8 cellular contexts compared by ENCODE assay signal in genomic region chr2:183124957-183125255, GRCh38. TPM values are rescaled to one million over a fixed set of nuclear protein-coding genes. Genes with fewer than 3 reads are reported as not detected.
DNase-seq lines count a peak whose midpoint lies in the region; TF ChIP-seq lines count a peak whose summit lies in the region.

No MANE protein-coding gene starts in this region.

- no peaks in the 10 kb centered on the region for H3K9me3 ChIP-seq in left ventricle myocardium inferior (replicated peaks)
- H3K9me3 ChIP-seq in uterus: no peaks in the 10 kb centered on the region

- peaks cover 11% of the 10 kb centered on the region for H3K36me3 ChIP-seq in left ventricle myocardium inferior
- H3K36me3 ChIP-seq in brain microvascular endothelial cell (replicated peaks): no peaks in the 10 kb centered on the region
- H3K36me3 ChIP-seq in mesendoderm (ENCODE audit: control insufficient read depth, insufficient read depth, low read length): no peaks in the 10 kb centered on the region
- no peaks in the 10 kb centered on the region for H3K36me3 ChIP-seq in uterus

- H3K9ac ChIP-seq in mesendoderm (ENCODE audit: low read length): peak overlapping the region; percentile 86

- peaks cover 34% of the 10 kb centered on the region for H3K79me2 ChIP-seq in mesendoderm (ENCODE audit: control insufficient read depth, insufficient read depth, low read length)

- H3K4me2 ChIP-seq in mesendoderm (ENCODE audit: low read length): peak overlapping the region; percentile 64

- in situ Hi-C loops in brain microvascular endothelial cell (cut with HindIII; ENCODE audit: low pct_ligation_motif_present, low sequenced_read_pairs): no loop called here

- intact Hi-C loops in left ventricle myocardium inferior (cut with micrococcal nuclease) (no loop called here), cardiac septum (cut with DNase I) (loop anchor here (1.0 to 5.0 kb wide), 2 partner anchors 48 to 87 kb away; partner anchors contain the start of genes DUSP19 and NCKAP1), uterus (cut with DNase I; ENCODE audit: low total_unique reads) (no loop called here)

- no peak overlapping the region for H2BK120ac ChIP-seq in mesendoderm (ENCODE audit: low read depth, low read length)

- TF ChIP-seq POLR2A in uterus (IDR thresholded peaks at IDR 0.05): no peak

- no peak overlapping the region for H2BK5ac ChIP-seq in mesendoderm (ENCODE audit: low read length)

- H3K4ac ChIP-seq in mesendoderm (ENCODE audit: low read depth, low read length): no peak overlapping the region

- H4K5ac ChIP-seq in mesendoderm (ENCODE audit: low read length): no peak overlapping the region

- TF ChIP-seq CTCF in left ventricle myocardium inferior (IDR thresholded peaks at IDR 0.05; ENCODE audit: borderline replicate concordance) (no peak), brain microvascular endothelial cell (IDR thresholded peaks at IDR 0.05; ENCODE audit: low read depth, low read length, missing control alignments) (no peak), uterus (IDR thresholded peaks at IDR 0.05) (no peak)

- no peak overlapping the region for H3K23ac ChIP-seq in mesendoderm (ENCODE audit: low read length)

- no peak overlapping the region for H3K18ac ChIP-seq in mesendoderm (ENCODE audit: low read length)

- WGBS in mesendoderm (ENCODE audit: extremely low coverage, insufficient coverage, low lambda C conversion rate): no CpG with 5 or more reads among the region's 10 CpGs

- peaks cover 24% of the 10 kb centered on the region for H3K4me1 ChIP-seq in left ventricle myocardium inferior
- H3K4me1 ChIP-seq in mesendoderm (ENCODE audit: control insufficient read depth, low read depth, low read length): peaks cover 2% of the 10 kb centered on the region
- H3K4me1 ChIP-seq in uterus: no peaks in the 10 kb centered on the region

- H2BK15ac ChIP-seq in mesendoderm (replicated peaks; ENCODE audit: low read depth): no peak overlapping the region

- peak overlapping the region; percentile 87 for H3K4me3 ChIP-seq in left ventricle myocardium inferior
- H3K4me3 ChIP-seq in brain microvascular endothelial cell (ENCODE audit: low read depth, low read length): peak overlapping the region; percentile 88
- H3K4me3 ChIP-seq in mesendoderm (ENCODE audit: low read length): peak overlapping the region; percentile 76
- peak overlapping the region; percentile 77 to 79 for H3K4me3 ChIP-seq in uterus

- H2AK5ac ChIP-seq in mesendoderm (ENCODE audit: low read length): no peak overlapping the region

- H3K79me1 ChIP-seq in mesendoderm (ENCODE audit: low read length): no peaks in the 10 kb centered on the region

- DNase-seq in left ventricle myocardium inferior (no peak), cardiac septum (ENCODE audit: low spot score) (no peak), brain microvascular endothelial cell (no peak), mesendoderm (no peak), uterus (no peak), NCI-H187 (lab: John Stamatoyannopoulos, UW) (no peak), NCI-H2227 treated with DMSO at 0.1 percent for 48 hours (lab: John Stamatoyannopoulos, UW) (no peak)
- no peak for DNase-seq in stimulated activated naive CD4-positive, alpha-beta T cell treated with Interleukin-2 at 50 U/mL for 16 hours (lab: John Stamatoyannopoulos, UW)

- H3K56ac ChIP-seq in mesendoderm (ENCODE audit: low read length): peak overlapping the region; percentile 89

- H3K27ac ChIP-seq in left ventricle myocardium inferior (replicated peaks) (peak overlapping the region; percentile 84), brain microvascular endothelial cell (peak overlapping the region; percentile 79), mesendoderm (ENCODE audit: low read depth, low read length) (no peak overlapping the region), uterus (peak overlapping the region; percentile 84 to 93)

- H4K8ac ChIP-seq in mesendoderm (ENCODE audit: low read depth, low read length): no peak overlapping the region

- no peaks in the 10 kb centered on the region for H3K27me3 ChIP-seq in left ventricle myocardium inferior (ENCODE audit: low read depth)
- no peaks in the 10 kb centered on the region for H3K27me3 ChIP-seq in brain microvascular endothelial cell (replicated peaks)
- no peaks in the 10 kb centered on the region for H3K27me3 ChIP-seq in mesendoderm (ENCODE audit: insufficient read depth, low read length, poor library complexity)
- no peaks in the 10 kb centered on the region for H3K27me3 ChIP-seq in uterus

RNA-seq across cellular contexts. Expression of gene NUP35, which starts 0.7 kb away (rescaled TPM):
- total RNA-seq in left ventricle myocardium inferior: 7.9 TPM
- total RNA-seq in cardiac septum: 7.0 TPM
- polyA plus RNA-seq in mesendoderm (2013, experiment 1 of 2): 43.9 TPM
- 44.0 TPM for polyA plus RNA-seq in mesendoderm (2013, experiment 2 of 2)
- total RNA-seq in uterus: 10 to 100 TPM in 2 of 4 donors, 1 to 10 TPM in 2; 5.9 to 32.8 (median 19.0) TPM

RNA-seq across cellular contexts. Expression of gene DUSP19, which starts 46.4 kb away (rescaled TPM):
- total RNA-seq in left ventricle myocardium inferior: 11.4 TPM
- total RNA-seq in cardiac septum: 8.6 TPM
- polyA plus RNA-seq in mesendoderm (2013, experiment 1 of 2): 1.7 TPM
- polyA plus RNA-seq in mesendoderm (2013, experiment 2 of 2): 1.2 TPM
- 10 to 100 TPM in 1 of 4 donors, 1 to 10 TPM in 2, under 1 TPM in 1; 0.29 to 12.4 (median 3.3) TPM for total RNA-seq in uterus
